24 cellular contexts compared by ENCODE assay signal in genomic region chr14:68882235-68882634, GRCh38.
"Had no signal": no experiment of that assay in that cellular context is flagged by ENCODE, and none has a peak within 500 bp of the region (broad histone marks: within the 10 kb centered on the region; RNA-seq: fewer than 3 reads in every experiment).

No MANE protein-coding gene starts in this region.

- H3K4me1 ChIP-seq: colonic mucosa had no signal

- H3K4me3 ChIP-seq: colonic mucosa, heart left ventricle, lung, skin epidermis had no signal

- H3K9me3 ChIP-seq: colonic mucosa, heart left ventricle had no signal

- DNase-seq: activated CD4-positive, alpha-beta memory T cell treated with anti-CD3 and anti-CD28 coated beads, Interleukin-2, amount 10 ng/mL, durations not matched to agents 7 days and 5 days; activated CD4-positive, alpha-beta T cell treated with anti-CD3 and anti-CD28 coated beads, Interleukin-2, amount 10 ng/mL, durations not matched to agents 7 days and 5 days; activated CD4-positive, CD25-positive, alpha-beta regulatory T cell treated with anti-CD3 and anti-CD28 coated beads, Interleukin-2, amount 50 U/mL, for 72 hours; activated CD8-positive, alpha-beta memory T cell treated with anti-CD3 and anti-CD28 coated beads, Interleukin-2, amount 50 U/mL, for 48 hours; activated gamma-delta T cell; activated naive CD4-positive, alpha-beta T cell treated with anti-CD3 and anti-CD28 coated beads, Interleukin-2, amount 50 U/mL, for 16 hours; activated T-cell treated with anti-CD3 and anti-CD28 coated beads, Interleukin-2, amount 50 U/mL, for 24 hours; amygdala; colonic mucosa; effector CD8-positive, alpha-beta T cell; heart left ventricle; hypothalamus; kidney glomerular epithelial cell; naive thymus-derived CD4-positive, alpha-beta T cell; occipital lobe; right cardiac atrium; stimulated activated CD4-positive, alpha-beta T cell treated with anti-CD3 and anti-CD28 coated beads, Interleukin-12 subunit alpha, Interleukin-12 subunit beta, amount 100 ng/mL, for 4 hours; stimulated activated CD4-positive, alpha-beta T cell treated with anti-CD3 and anti-CD28 coated beads, Interleukin-4, amount 100 ng/mL, for 24 hours; substantia nigra; T-helper 2 cell had no signal

- H3K27ac ChIP-seq: colonic mucosa, skin epidermis had no signal

- H3K27me3 ChIP-seq: colonic mucosa, heart left ventricle had no signal

- ATAC-seq: heart left ventricle; left lobe of liver; naive thymus-derived CD4-positive, alpha-beta T cell; right cardiac atrium; stimulated activated effector memory CD8-positive, alpha-beta T cell treated with anti-CD3 and anti-CD28 coated beads, Interleukin-12 subunit alpha, Interleukin-12 subunit beta, amount 100 ng/mL, for 72 hours had no signal
